16 cellular contexts compared by ENCODE assay signal in genomic region chr9:105406369-105406768, GRCh38.
"Had no signal": no experiment of that assay in that cellular context is flagged by ENCODE, and none has a peak within 500 bp of the region (broad histone marks: within the 10 kb centered on the region; RNA-seq: fewer than 3 reads in every experiment).

No MANE protein-coding gene starts in this region.

- DNase-seq: anterior cingulate cortex; central memory CD4-positive, alpha-beta T cell; colonic mucosa; erythroblast; heart left ventricle; left ventricle myocardium inferior; mammary epithelial cell; naive B cell; ovary; spleen; stimulated activated CD4-positive, alpha-beta T cell treated with anti-CD3 and anti-CD28 coated beads, Interleukin-4, amount 100 ng/mL, for 4 hours; T-helper 17 cell; upper lobe of left lung had no signal

- ATAC-seq: heart left ventricle had no signal

- H3K9me3 ChIP-seq: colonic mucosa, ovary, thoracic aorta, upper lobe of left lung had no signal

- H3K27ac Mint-ChIP-seq: activated CD4-positive, alpha-beta T cell treated with anti-CD3 and anti-CD28 coated beads for 36 hours; brain; T-helper 17 cell had no signal

- H3K36me3 ChIP-seq: colonic mucosa, heart left ventricle, left ventricle myocardium inferior, ovary, spleen, thoracic aorta, upper lobe of left lung had no signal

- H3K4me3 Mint-ChIP-seq: brain, naive B cell had no signal

- H3K27me3 ChIP-seq: colonic mucosa, heart left ventricle, ovary, upper lobe of left lung had no signal

- H3K27ac ChIP-seq: colonic mucosa, heart left ventricle, left ventricle myocardium inferior, ovary, spleen, thoracic aorta, upper lobe of left lung had no signal

- H3K4me3 ChIP-seq: colonic mucosa, heart left ventricle, left ventricle myocardium inferior, ovary, spleen, thoracic aorta, upper lobe of left lung had no signal
